Comparison of ENCODE assay signal across 10 cellular contexts in the genomic region with DNA sequence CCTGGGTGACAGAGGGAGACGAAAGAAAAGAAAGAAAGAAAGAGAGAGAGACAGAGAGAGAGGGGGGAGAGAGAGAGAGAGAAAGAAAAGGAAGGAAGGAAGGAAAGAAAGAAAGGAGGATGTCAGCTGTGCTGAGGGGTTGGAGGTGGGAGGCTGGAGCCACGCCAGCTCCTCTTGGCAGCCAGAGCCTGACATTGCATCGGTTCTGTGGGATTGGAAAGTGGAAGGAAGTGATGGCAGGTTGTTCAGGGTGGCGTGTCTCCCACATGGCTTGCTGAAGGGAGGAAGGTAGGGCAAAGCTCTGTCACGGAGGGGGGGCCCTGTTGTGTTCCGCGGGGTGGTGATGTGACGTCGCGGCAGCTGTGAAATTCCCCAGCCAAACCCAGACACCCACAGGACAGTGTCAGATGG. TPM values are rescaled to one million over a fixed set of nuclear protein-coding genes. Genes with fewer than 3 reads are reported as not detected.
A peak's percentile ranks its signal among the peaks of the same experiment; 100 is the strongest.
DNase-seq lines count a peak whose midpoint lies in the region; ATAC-seq and TF ChIP-seq lines count a peak whose summit lies in the region.
"Had no signal": no experiment of that assay in that cellular context is flagged by ENCODE, and none has a peak within 500 bp of the region (broad histone marks: within the 10 kb centered on the region; RNA-seq: fewer than 3 reads in every experiment).

No MANE protein-coding gene starts in this region.

- peak overlapping the region; percentile 85 for H3K4me3 Mint-ChIP-seq in activated naive CD8-positive, alpha-beta T cell treated with anti-CD3 and anti-CD28 coated beads for 36 hours

- ATAC-seq in HG02642 (IDR thresholded peaks at IDR 0.05; ENCODE audit: poor library complexity, unreplicated experiment): no peak
- ATAC-seq in GM18858 (IDR thresholded peaks at IDR 0.05; ENCODE audit: unreplicated experiment): no peak
- ATAC-seq in HG03159 (IDR thresholded peaks at IDR 0.05; ENCODE audit: unreplicated experiment): no peak

- peaks cover 66% of the 10 kb centered on the region for H3K36me3 Mint-ChIP-seq in activated naive CD8-positive, alpha-beta T cell treated with anti-CD3 and anti-CD28 coated beads for 36 hours

- no peaks in the 10 kb centered on the region for H3K27me3 Mint-ChIP-seq in activated naive CD8-positive, alpha-beta T cell treated with anti-CD3 and anti-CD28 coated beads for 36 hours

- H3K9me3 Mint-ChIP-seq in activated naive CD8-positive, alpha-beta T cell treated with anti-CD3 and anti-CD28 coated beads for 36 hours: peaks cover 4% of the 10 kb centered on the region

- peak overlapping the region; percentile 99 for H3K27ac Mint-ChIP-seq in activated naive CD8-positive, alpha-beta T cell treated with anti-CD3 and anti-CD28 coated beads for 36 hours

- peak; percentile 28 for DNase-seq in GM12865 (ENCODE audit: low read depth)
- peak; percentile 77 for DNase-seq in activated CD4-positive, alpha-beta T cell treated with anti-CD3 and anti-CD28 coated beads for 1 hour
- DNase-seq in activated naive CD8-positive, alpha-beta T cell treated with anti-CD3 and anti-CD28 coated beads for 36 hours: peak; percentile 65
- peak; percentile 64 for DNase-seq in stimulated activated CD4-positive, alpha-beta T cell treated with anti-CD3 and anti-CD28 coated beads, Interleukin-1b, Interleukin-23, amount 100 ng/mL, for 48 hours
- no peak for DNase-seq in SKM-1 treated with dmso at 0.1 percent for 144 hours (lab: John Stamatoyannopoulos, UW; ENCODE audit: unreplicated experiment)
- DNase-seq: mesendoderm, NCI-H510A had no signal

- TF ChIP-seq CTCF in GM12865 (IDR thresholded peaks at IDR 0.05; ENCODE audit: insufficient read depth, low read depth, low read length, missing control alignments): no peak

- H3K4me3 ChIP-seq in GM12865 (ENCODE audit: low read depth, low read length): no peak overlapping the region

- peaks cover 72% of the 10 kb centered on the region for H3K4me1 Mint-ChIP-seq in activated naive CD8-positive, alpha-beta T cell treated with anti-CD3 and anti-CD28 coated beads for 36 hours

RNA-seq across cellular contexts. Expression of a gene that starts 30.7 kb away (rescaled TPM):
- total RNA-seq in activated naive CD8-positive, alpha-beta T cell treated with anti-CD3 and anti-CD28 coated beads for 36 hours: 100 to 1,000 TPM; 112 to 113 TPM

RNA-seq across cellular contexts. Expression of a gene that starts 53.8 kb away (rescaled TPM):
- 1 to 10 TPM; 5.2 to 5.3 TPM for total RNA-seq in activated naive CD8-positive, alpha-beta T cell treated with anti-CD3 and anti-CD28 coated beads for 36 hours
